ENCODE assay signal across 16 cellular contexts in the genomic region with DNA sequence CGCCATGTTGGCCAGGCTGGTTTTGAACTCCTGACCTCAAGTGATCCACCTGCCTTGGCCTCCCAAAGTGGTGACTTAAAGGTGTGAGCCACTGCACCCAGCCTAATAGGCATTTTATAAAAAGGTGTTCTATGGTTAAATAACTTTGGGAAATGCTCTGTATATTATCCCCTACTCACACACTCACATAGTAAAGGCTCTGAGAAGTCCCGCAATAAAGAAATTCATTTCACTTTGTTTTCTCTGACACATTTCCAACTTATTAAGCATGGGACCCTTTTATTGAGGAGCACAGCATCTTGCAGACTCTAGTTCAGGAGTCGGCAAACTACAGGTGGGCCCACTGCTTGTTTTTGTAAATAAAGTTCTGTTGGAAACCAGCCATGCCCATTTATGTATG.
DNase-seq lines count a peak whose midpoint lies in the region; ATAC-seq and TF ChIP-seq lines count a peak whose summit lies in the region.
"Had no signal": no experiment of that assay in that cellular context is flagged by ENCODE, and none has a peak within 500 bp of the region (broad histone marks: within the 10 kb centered on the region; RNA-seq: fewer than 3 reads in every experiment).

No MANE protein-coding gene starts in this region.

- H3K9me3 ChIP-seq in DOHH2 (ENCODE audit: control insufficient read depth, insufficient read depth, low read length) (peaks cover 4% of the 10 kb centered on the region; the same call in 1 of the 2 replicates), OCI-LY1 (ENCODE audit: low read length) (0 out of 2 replicates have a peak, but pooled peaks cover 8% of the 10 kb centered on the region)
- H3K9me3 ChIP-seq: HAP-1 had no signal

- no peaks in the 10 kb centered on the region for H3K27me3 Mint-ChIP-seq in memory B cell
- H3K27me3 Mint-ChIP-seq: CD4-positive, alpha-beta memory T cell had no signal

- H4K20me1 ChIP-seq in DOHH2 (ENCODE audit: control insufficient read depth, insufficient read depth, low read depth, low read length): no peaks in the 10 kb centered on the region
- no peaks in the 10 kb centered on the region for H4K20me1 ChIP-seq in OCI-LY1 (ENCODE audit: insufficient read depth, low read length)

- H3K36me3 ChIP-seq in DOHH2 (ENCODE audit: control insufficient read depth, low read length): peaks cover 32% of the 10 kb centered on the region
- peaks cover 42% of the 10 kb centered on the region for H3K36me3 ChIP-seq in OCI-LY1 (ENCODE audit: insufficient read depth, low read length)

- no peak for ATAC-seq in memory B cell (ENCODE audit: low read depth)
- ATAC-seq: A549 had no signal

- peak overlapping the region; percentile 43 for H3K9ac ChIP-seq in OCI-LY1 (ENCODE audit: low read length)

- peak overlapping the region; percentile 63 for H3K4me3 ChIP-seq in DOHH2 (ENCODE audit: low read length)
- no peak overlapping the region for H3K4me3 ChIP-seq in OCI-LY1 (ENCODE audit: low read depth, low read length, poor library complexity, severe bottlenecking)
- H3K4me3 ChIP-seq: A549, HAP-1 had no signal

- peaks cover 28% of the 10 kb centered on the region for H3K4me1 Mint-ChIP-seq in memory B cell
- H3K4me1 Mint-ChIP-seq: CD4-positive, alpha-beta memory T cell had no signal

- peaks cover 53% of the 10 kb centered on the region for H3F3A ChIP-seq in DOHH2 (ENCODE audit: control insufficient read depth, insufficient read depth)
- H3F3A ChIP-seq in OCI-LY1 (ENCODE audit: insufficient read depth, low read length): peaks cover 9% of the 10 kb centered on the region; the same call in 1 of the 2 replicates

- peak overlapping the region; percentile 99 for H3K27ac Mint-ChIP-seq in memory B cell
- H3K27ac Mint-ChIP-seq: CD4-positive, alpha-beta memory T cell; HFFc6 had no signal

- DNase-seq in memory B cell (ENCODE audit: low spot score in 2 of 2) (no peak), NCI-H187 (lab: John Stamatoyannopoulos, UW) (no peak), SHP77 treated with DMSO at 0.1 percent for 48 hours (lab: John Stamatoyannopoulos, UW) (no peak), DMS 273 (lab: John Stamatoyannopoulos, UW; ENCODE audit: unreplicated experiment) (no peak)
- DNase-seq: CD4-positive, alpha-beta memory T cell; DMS153; DMS79 treated with DMSO at 0.1 percent for 48 hours; GF-D8; HFFc6; IMR-90; Karpas-422 had no signal

- TF ChIP-seq CTCF in DOHH2 (IDR thresholded peaks at IDR 0.05; ENCODE audit: low read depth, low read length, poor library complexity, severe bottlenecking) (no peak), OCI-LY1 (IDR thresholded peaks at IDR 0.05; ENCODE audit: low read length) (no peak)

- peaks cover 80% of the 10 kb centered on the region for H3K4me1 ChIP-seq in DOHH2 (ENCODE audit: control insufficient read depth, low read length)
- peaks cover 63% of the 10 kb centered on the region for H3K4me1 ChIP-seq in OCI-LY1 (ENCODE audit: insufficient read depth, low read length, severe bottlenecking)
- H3K4me1 ChIP-seq: A549, HAP-1 had no signal

- H3K9me2 ChIP-seq in DOHH2 (replicated peaks; ENCODE audit: control insufficient read depth, low read length): no peaks in the 10 kb centered on the region
- no peaks in the 10 kb centered on the region for H3K9me2 ChIP-seq in OCI-LY1 (ENCODE audit: low read depth, low read length)

- H3K27me3 ChIP-seq in DOHH2 (ENCODE audit: control insufficient read depth, low read length) (no peaks in the 10 kb centered on the region), OCI-LY1 (ENCODE audit: insufficient read depth, low read length) (no peaks in the 10 kb centered on the region)

- peaks cover 12% of the 10 kb centered on the region for H3K79me2 ChIP-seq in DOHH2 (ENCODE audit: control insufficient read depth, low read length)
- no peaks in the 10 kb centered on the region for H3K79me2 ChIP-seq in OCI-LY1 (ENCODE audit: insufficient read depth, low read length)

- H3K36me3 Mint-ChIP-seq in memory B cell: peaks cover 17% of the 10 kb centered on the region

- no peak overlapping the region for H3K4me3 Mint-ChIP-seq in memory B cell
- H3K4me3 Mint-ChIP-seq: HFFc6 had no signal

- H3K27ac ChIP-seq in DOHH2 (ENCODE audit: low read depth, low read length) (peak overlapping the region; percentile 98), OCI-LY1 (ENCODE audit: low read depth, low read length, poor library complexity, severe bottlenecking) (peak overlapping the region; percentile 100)
- H3K27ac ChIP-seq: A549, C4-2B had no signal

- no peak overlapping the region for H2AFZ ChIP-seq in OCI-LY1 (ENCODE audit: low read length)

- H3K9me3 Mint-ChIP-seq in memory B cell: peaks cover 6% of the 10 kb centered on the region
- H3K9me3 Mint-ChIP-seq: HFFc6 had no signal

- peak overlapping the region; percentile 89 for H3K4me2 ChIP-seq in DOHH2 (ENCODE audit: low read length)
- no peak overlapping the region; the same call in 1 of the 2 replicates for H3K4me2 ChIP-seq in OCI-LY1 (ENCODE audit: low read length)
- H3K4me2 ChIP-seq: A549 had no signal
